In the genomic region with DNA sequence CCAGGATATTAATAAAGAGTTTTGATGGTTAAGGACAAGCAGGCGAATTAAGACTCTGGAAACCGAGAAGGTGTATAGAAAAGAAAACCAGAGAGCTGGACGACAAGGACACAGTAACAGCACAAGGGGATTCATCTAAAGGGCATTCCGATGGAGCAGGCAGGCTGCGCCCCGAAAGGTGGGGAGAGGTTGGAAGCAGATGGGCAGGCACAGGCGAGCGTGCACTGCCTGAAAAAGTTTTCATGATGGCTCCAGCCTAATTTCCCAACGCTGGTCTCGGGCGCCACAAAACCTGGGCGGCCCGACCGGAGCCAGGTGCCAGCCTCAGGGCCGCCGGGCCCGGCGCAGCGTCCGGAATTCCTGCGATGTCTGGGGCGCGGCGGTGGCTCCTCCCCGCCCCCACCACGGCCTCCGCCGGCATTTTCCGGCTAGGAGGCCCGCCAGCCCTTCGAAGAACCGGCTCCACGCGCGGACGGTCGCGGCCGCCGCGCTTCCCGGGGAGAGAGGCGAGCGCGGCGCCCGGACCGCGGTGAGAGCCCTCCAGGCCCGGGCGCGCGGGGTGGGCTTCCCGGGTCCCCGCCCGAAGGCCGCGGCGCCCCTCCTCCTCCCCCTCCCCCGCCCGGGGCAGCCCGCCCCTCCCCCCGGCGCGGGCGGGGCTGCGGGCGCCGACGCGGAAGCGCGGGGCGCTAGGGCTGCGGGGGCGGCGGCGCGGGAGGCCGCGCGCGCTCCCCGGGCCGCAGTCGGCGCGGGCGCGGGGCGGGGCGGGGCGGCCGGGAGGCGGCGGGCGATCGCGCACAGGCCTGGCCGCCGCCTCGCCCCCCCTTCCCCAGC, we compare ENCODE assay signal across 8 cellular contexts. TPM values are rescaled to one million over a fixed set of nuclear protein-coding genes. Genes with fewer than 3 reads are reported as not detected.
DNase-seq lines count a peak whose midpoint lies in the region; ATAC-seq and TF ChIP-seq lines count a peak whose summit lies in the region.

No MANE protein-coding gene starts in this region.

- H3K27ac Mint-ChIP-seq in CD4-positive, alpha-beta T cell, result peak overlapping the region; percentile 99

- POLR2A ChIA-PET in CD4-positive, alpha-beta T cell (lab: Charles Lee), result interaction anchor here (0.6 to 2.7 kb wide), 19 partner anchors 7 to 377 kb away, joined by 3 to 82 read pairs (median 4); a partner anchor contains a TSS

- TF ChIP-seq CTCF in CD4-positive, alpha-beta T cell (IDR thresholded peaks at IDR 0.05), result no peak

- CTCF ChIA-PET in CD4-positive, alpha-beta T cell (lab: Charles Lee), result interaction anchor here (1.0 kb wide), 1 partner anchor 198 kb away, joined by 3 read pairs; no protein-coding TSS in a partner anchor

- H3K36me3 Mint-ChIP-seq in CD4-positive, alpha-beta T cell (ENCODE audit: low read depth), result peaks cover 28% of the 10 kb centered on the region

- DNase-seq in CD4-positive, alpha-beta T cell, result peak in 8 of 10 experiments; percentile 28 to 65 (median 52)
- DNase-seq in RPMI8226, result peak; percentile 83
- peak; percentile 60 for DNase-seq in activated naive CD4-positive, alpha-beta T cell treated with Interleukin-2 at 50 U/mL for 16 hours
- DNase-seq in globus pallidus (ENCODE audit: low spot score), result peak; percentile 62
- peak; percentile 41 for DNase-seq in occipital lobe (lab: John Stamatoyannopoulos, UW)
- DNase-seq in ureter (ENCODE audit: low spot score), result peak; percentile 66

- H3K4me1 Mint-ChIP-seq in CD4-positive, alpha-beta T cell (ENCODE audit: low read depth), result peaks cover 44% of the 10 kb centered on the region

- peak; percentile 43 for ATAC-seq in CD4-positive, alpha-beta T cell (ENCODE audit: poor library complexity)
- ATAC-seq in GM19395 (IDR thresholded peaks at IDR 0.05; ENCODE audit: unreplicated experiment) (peak; percentile 22), HG03460 (IDR thresholded peaks at IDR 0.05; ENCODE audit: unreplicated experiment) (peak; percentile 27)

- H3K27me3 ChIP-seq in CD4-positive, alpha-beta T cell (ENCODE audit: control insufficient read depth, insufficient read depth, low read length), result no peaks in the 10 kb centered on the region

- H3K9me3 Mint-ChIP-seq in CD4-positive, alpha-beta T cell, result no peaks in the 10 kb centered on the region

- no peaks in the 10 kb centered on the region for H3K27me3 Mint-ChIP-seq in CD4-positive, alpha-beta T cell

- H3K9me3 ChIP-seq in CD4-positive, alpha-beta T cell (ENCODE audit: control insufficient read depth, low read length), result no peaks in the 10 kb centered on the region

- intact Hi-C loops in CD4-positive, alpha-beta T cell (cut with DNase I, micrococcal nuclease), result loop anchor here (1.0 to 10.0 kb wide), 10 partner anchors 46 to 1949 kb away; a partner anchor contains a TSS

- peak overlapping the region; percentile 99 for H3K27ac ChIP-seq in CD4-positive, alpha-beta T cell (ENCODE audit: low read depth, low read length)

- H3K4me3 Mint-ChIP-seq in CD4-positive, alpha-beta T cell, result peak overlapping the region; percentile 100

RNA-seq across cellular contexts. Expression of a gene that starts 0.7 kb away (rescaled TPM):
- total RNA-seq in CD4-positive, alpha-beta T cell, result 100 to 1,000 TPM; 135 to 145 TPM
- total RNA-seq in occipital lobe (174 TPM), ureter (97.0 TPM)

Comparison
In these comparisons a context has a peak if more than half of its experiments do, and no peak if none do; other contexts are left out.
1. Peak in every context shown above with its lines: DNase-seq, ATAC-seq and H3K27ac ChIP-seq.